11 cellular contexts compared by ENCODE assay signal in the genomic region with DNA sequence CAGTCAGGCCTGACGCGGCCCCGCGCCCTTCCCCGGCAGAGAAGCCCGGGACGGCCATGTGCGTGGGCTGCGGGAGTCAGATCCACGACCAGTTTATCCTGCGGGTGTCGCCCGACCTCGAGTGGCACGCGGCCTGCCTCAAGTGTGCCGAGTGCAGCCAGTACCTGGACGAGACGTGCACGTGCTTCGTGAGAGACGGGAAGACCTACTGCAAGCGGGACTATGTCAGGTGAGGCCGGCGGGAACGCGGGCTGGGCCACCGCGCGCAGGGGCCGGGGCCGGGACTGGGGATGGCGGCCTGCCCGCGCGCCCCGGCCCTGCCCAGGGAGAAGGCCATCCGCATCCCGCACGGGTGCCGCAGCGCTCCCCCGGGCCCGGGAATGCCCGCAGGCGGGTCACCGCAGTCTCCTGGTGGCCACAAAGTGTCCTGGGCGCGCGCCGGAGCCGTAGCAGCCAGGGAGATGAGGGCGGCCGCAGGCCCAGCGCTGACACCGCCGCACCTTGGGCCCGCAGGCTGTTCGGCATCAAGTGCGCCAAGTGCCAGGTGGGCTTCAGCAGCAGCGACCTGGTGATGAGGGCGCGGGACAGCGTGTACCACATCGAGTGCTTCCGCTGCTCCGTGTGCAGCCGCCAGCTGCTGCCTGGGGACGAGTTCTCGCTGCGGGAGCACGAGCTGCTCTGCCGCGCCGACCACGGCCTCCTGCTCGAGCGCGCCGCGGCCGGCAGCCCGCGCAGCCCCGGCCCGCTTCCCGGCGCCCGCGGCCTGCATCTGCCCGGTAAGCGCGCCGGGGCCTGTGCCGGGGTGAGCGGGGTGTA. TPM values are rescaled to one million over a fixed set of nuclear protein-coding genes. Genes with fewer than 3 reads are reported as not detected.
A peak's percentile ranks its signal among the peaks of the same experiment; 100 is the strongest.
DNase-seq lines count a peak whose midpoint lies in the region; ATAC-seq and TF ChIP-seq lines count a peak whose summit lies in the region.
"Had no signal": no experiment of that assay in that cellular context is flagged by ENCODE, and none has a peak within 500 bp of the region (broad histone marks: within the 10 kb centered on the region; RNA-seq: fewer than 3 reads in every experiment).

No MANE protein-coding gene starts in this region.

- no peak overlapping the region for H3K18ac ChIP-seq in IMR-90 (ENCODE audit: low read depth, low read length)

- no peaks in the 10 kb centered on the region; the same call in 1 of the 2 replicates for H3K9me1 ChIP-seq in IMR-90 (ENCODE audit: insufficient read depth, low read length)

- H2AK9ac ChIP-seq in IMR-90 (replicated peaks; ENCODE audit: low read depth, low read length, poor library complexity): peak overlapping the region; percentile 51

- in situ Hi-C loops in IMR-90 (cut with MboI; ENCODE audit: low sequenced_read_pairs): no loop called here

- peaks cover 97% of the 10 kb centered on the region for H3K27me3 ChIP-seq in CD4-positive, alpha-beta T cell (ENCODE audit: control insufficient read depth, insufficient read depth, low read length)
- H3K27me3 ChIP-seq in IMR-90 (ENCODE audit: control insufficient read depth, insufficient read depth, low read length): peaks cover 24% of the 10 kb centered on the region; the same call in 1 of the 2 replicates
- peaks cover 100% of the 10 kb centered on the region for H3K27me3 ChIP-seq in mucosa of stomach (ENCODE audit: control insufficient read depth, insufficient read depth, low read length)
- H3K27me3 ChIP-seq in breast epithelium: peaks cover 26 to 99% of the 10 kb centered on the region in 2 donors
- peaks cover 27% of the 10 kb centered on the region for H3K27me3 ChIP-seq in ovary

- H3K36me3 ChIP-seq in IMR-90 (ENCODE audit: control insufficient read depth, insufficient read depth, low read length): peaks cover 19% of the 10 kb centered on the region
- no peaks in the 10 kb centered on the region for H3K36me3 ChIP-seq in mucosa of stomach (ENCODE audit: control insufficient read depth, insufficient read depth, low read length)
- H3K36me3 ChIP-seq in breast epithelium: no peaks in the 10 kb centered on the region
- no peaks in the 10 kb centered on the region for H3K36me3 ChIP-seq in ovary
- H3K36me3 ChIP-seq: heart right ventricle, thoracic aorta had no signal

- H3K4me3 ChIP-seq in IMR-90 (ENCODE audit: insufficient read depth, low read depth, low read length) (peak overlapping the region; percentile 68), mucosa of stomach (ENCODE audit: low read length) (no peak overlapping the region), breast epithelium (peak overlapping the region in 1 of 3 donors; percentile 34), ovary (no peak overlapping the region)
- H3K4me3 ChIP-seq: thoracic aorta had no signal

- no peak overlapping the region for H2BK120ac ChIP-seq in IMR-90 (ENCODE audit: low read depth, low read length)

- H3K27ac Mint-ChIP-seq in CD4-positive, alpha-beta T cell: no peak overlapping the region
- no peak overlapping the region for H3K27ac Mint-ChIP-seq in activated naive CD4-positive, alpha-beta T cell treated with anti-CD3 and anti-CD28 coated beads, Interleukin-2, amount 50 U/mL, for 24 hours

- CTCF ChIA-PET in CD4-positive, alpha-beta T cell (lab: Charles Lee): no interaction called here
- CTCF ChIA-PET in IMR-90 (lab: Yijun Ruan, JAX): no interaction called here

- H2BK15ac ChIP-seq in IMR-90 (ENCODE audit: low read depth, low read length): no peak overlapping the region

- H3K9ac ChIP-seq in IMR-90 (ENCODE audit: low read depth, low read length): peak overlapping the region; percentile 68
- peak overlapping the region; percentile 3 for H3K9ac ChIP-seq in mucosa of stomach (ENCODE audit: low read length)

- peak overlapping the region; percentile 44; the same call in 1 of the 2 replicates for H3K23ac ChIP-seq in IMR-90 (ENCODE audit: low read depth, low read length)

- H4K20me1 ChIP-seq in IMR-90 (ENCODE audit: insufficient read depth, low read length): peaks cover 12% of the 10 kb centered on the region

- H3K4me1 ChIP-seq in IMR-90 (ENCODE audit: control insufficient read depth, insufficient read depth, low read length) (peaks cover 8% of the 10 kb centered on the region), mucosa of stomach (ENCODE audit: control insufficient read depth, insufficient read depth, low read length) (peaks cover 67% of the 10 kb centered on the region), breast epithelium (peaks cover 12 to 15% of the 10 kb centered on the region in 2 donors), ovary (ENCODE audit: insufficient read depth) (peaks cover 16% of the 10 kb centered on the region)

- no peak overlapping the region for H3K27ac ChIP-seq in CD4-positive, alpha-beta T cell (ENCODE audit: low read depth, low read length)
- H3K27ac ChIP-seq in IMR-90 (ENCODE audit: insufficient read depth, low read length): peak overlapping the region; percentile 28
- no peak overlapping the region for H3K27ac ChIP-seq in breast epithelium
- H3K27ac ChIP-seq in ovary: no peak overlapping the region
- H3K27ac ChIP-seq: heart right ventricle, thoracic aorta had no signal

- ATAC-seq in CD4-positive, alpha-beta T cell (ENCODE audit: poor library complexity): peak; percentile 18
- ATAC-seq in IMR-90 (ENCODE audit: low read depth): no peak

- H3K4me3 Mint-ChIP-seq in CD4-positive, alpha-beta T cell: peak overlapping the region; percentile 9
- peak overlapping the region; percentile 83 for H3K4me3 Mint-ChIP-seq in activated naive CD4-positive, alpha-beta T cell treated with anti-CD3 and anti-CD28 coated beads, Interleukin-2, amount 50 U/mL, for 24 hours

- peak overlapping the region; percentile 83 for H2AFZ ChIP-seq in IMR-90 (replicated peaks; ENCODE audit: low read length, poor library complexity)

- TF ChIP-seq CTCF in CD4-positive, alpha-beta T cell (IDR thresholded peaks at IDR 0.05): no peak
- TF ChIP-seq CTCF in IMR-90 (conservative IDR thresholded peaks at IDR 0.05; ENCODE audit: low read depth, low read length) (no peak), breast epithelium (IDR thresholded peaks at IDR 0.05) (no peak), ovary (IDR thresholded peaks at IDR 0.05) (no peak)

- H3K4me1 Mint-ChIP-seq in CD4-positive, alpha-beta T cell (ENCODE audit: low read depth): peaks cover 67% of the 10 kb centered on the region
- H3K4me1 Mint-ChIP-seq in activated naive CD4-positive, alpha-beta T cell treated with anti-CD3 and anti-CD28 coated beads, Interleukin-2, amount 50 U/mL, for 24 hours: peaks cover 56% of the 10 kb centered on the region

- POLR2A ChIA-PET in CD4-positive, alpha-beta T cell (lab: Charles Lee): no interaction called here
- POLR2A ChIA-PET in IMR-90 (lab: Charles Lee; ENCODE audit: unreplicated experiment): interaction anchor here (0.6 to 0.7 kb wide), 2 partner anchors 70 to 332 kb away, joined by 3 to 9 read pairs; no protein-coding TSS in a partner anchor

- H4K91ac ChIP-seq in IMR-90 (ENCODE audit: insufficient read depth, low read depth, low read length): peak overlapping the region; percentile 33; the same call in 1 of the 2 replicates

- H3K79me1 ChIP-seq in IMR-90 (ENCODE audit: low read depth in 1 of 2, low read length in 2 of 2): peaks cover 3 to 17% of the 10 kb centered on the region in 2 experiments; a peak in 3 of 4 replicates

- dilution Hi-C loops in IMR-90 (cut with HindIII; ENCODE audit: low sequenced_read_pairs, unreplicated experiment): no loop called here

- no peak for TF ChIP-seq EP300 in ovary (IDR thresholded peaks at IDR 0.05)

- WGBS in IMR-90 (ENCODE audit: extremely low coverage in 2 of 2, insufficient read length in 1 of 2), 2 experiments: 35% methylated on average over 62 of the region's 96 CpGs; no CpG with 5 or more reads in 1 of the 2 experiments
- WGBS in ovary, 3 donors: 5 to 6% (median 5%) methylated on average over 58 to 96 of the region's 96 CpGs

- TF ChIP-seq RAD21 in IMR-90 (IDR thresholded peaks at IDR 0.05; ENCODE audit: low read length): no peak

- H4K5ac ChIP-seq in IMR-90 (ENCODE audit: low read depth, low read length): no peak overlapping the region

- peak overlapping the region in 1 of 2 experiments; percentile 43; a peak in 1 of 4 replicates for H4K8ac ChIP-seq in IMR-90 (ENCODE audit: low read depth in 2 of 2, low read length in 2 of 2)

- no TSS peak for BruUV-seq in IMR-90 (replicated peaks; lab: Mats Ljungman, UMichigan)

- H3K4me2 ChIP-seq in IMR-90 (ENCODE audit: low read depth, low read length): peak overlapping the region; percentile 82

- no peak overlapping the region; the same call in 1 of the 2 replicates for H3K56ac ChIP-seq in IMR-90 (ENCODE audit: extremely low read depth, insufficient read depth, low read length)

- H3K36me3 Mint-ChIP-seq in CD4-positive, alpha-beta T cell (ENCODE audit: low read depth): no peaks in the 10 kb centered on the region
- H3K36me3 Mint-ChIP-seq in activated naive CD4-positive, alpha-beta T cell treated with anti-CD3 and anti-CD28 coated beads, Interleukin-2, amount 50 U/mL, for 24 hours: peaks cover 4% of the 10 kb centered on the region

- H3K4ac ChIP-seq in IMR-90 (ENCODE audit: low read depth, low read length): peak overlapping the region; percentile 66

- H3K14ac ChIP-seq in IMR-90 (replicated peaks; ENCODE audit: low read depth, low read length): peak overlapping the region; percentile 52; the same call in 1 of the 2 replicates

- TF ChIP-seq POLR2A in IMR-90 (IDR thresholded peaks at IDR 0.05; ENCODE audit: low read depth, low read length) (no peak), breast epithelium (IDR thresholded peaks at IDR 0.05) (no peak), ovary (IDR thresholded peaks at IDR 0.05) (no peak)

- intact Hi-C loops in CD4-positive, alpha-beta T cell (cut with DNase I, micrococcal nuclease): loop anchor here in 1 of 2 experiments (5.0 kb wide), 1 partner anchor 51 kb away; no protein-coding TSS in a partner anchor
- intact Hi-C loops in IMR-90 (cut with micrococcal nuclease): loop anchor here (5.0 kb wide), 2 partner anchors 101 to 504 kb away; no protein-coding TSS in a partner anchor
- intact Hi-C loops in breast epithelium (cut with DNase I; ENCODE audit: low total_unique reads): no loop called here
- intact Hi-C loops in ovary (cut with DNase I): no loop called here

- peaks cover 90% of the 10 kb centered on the region for H3K27me3 Mint-ChIP-seq in CD4-positive, alpha-beta T cell
- H3K27me3 Mint-ChIP-seq in activated naive CD4-positive, alpha-beta T cell treated with anti-CD3 and anti-CD28 coated beads, Interleukin-2, amount 50 U/mL, for 24 hours: peaks cover 57% of the 10 kb centered on the region

- H2BK20ac ChIP-seq in IMR-90 (ENCODE audit: low read depth, low read length): no peak overlapping the region

- DNase-seq in CD4-positive, alpha-beta T cell: no peak
- DNase-seq in IMR-90 (no peak), breast epithelium (ENCODE audit: low spot score in 2 of 2) (no peak), NCI-H2107 (lab: John Stamatoyannopoulos, UW) (no peak), amygdala (lab: John Stamatoyannopoulos, UW) (no peak), ovary (no peak)
- DNase-seq: heart right ventricle had no signal

- peak overlapping the region; percentile 72; the same call in 1 of the 2 replicates for H2AK5ac ChIP-seq in IMR-90 (ENCODE audit: low read depth, low read length)

- no peaks in the 10 kb centered on the region for H3K9me3 ChIP-seq in CD4-positive, alpha-beta T cell (ENCODE audit: control insufficient read depth, low read length)
- H3K9me3 ChIP-seq in IMR-90 (ENCODE audit: control insufficient read depth, insufficient read depth, low read length) (peaks cover 9% of the 10 kb centered on the region; the same call in 1 of the 2 replicates), mucosa of stomach (ENCODE audit: control insufficient read depth, low read length) (no peaks in the 10 kb centered on the region), breast epithelium (no peaks in the 10 kb centered on the region), ovary (no peaks in the 10 kb centered on the region)
- H3K9me3 ChIP-seq: heart right ventricle, thoracic aorta had no signal

- no peaks in the 10 kb centered on the region for H3K9me3 Mint-ChIP-seq in CD4-positive, alpha-beta T cell
- no peaks in the 10 kb centered on the region for H3K9me3 Mint-ChIP-seq in activated naive CD4-positive, alpha-beta T cell treated with anti-CD3 and anti-CD28 coated beads, Interleukin-2, amount 50 U/mL, for 24 hours

- H2BK5ac ChIP-seq in IMR-90 (ENCODE audit: low read depth, low read length, poor library complexity, severe bottlenecking): peak overlapping the region; percentile 44

RNA-seq across cellular contexts. Expression of a gene that starts 1.4 kb away (rescaled TPM):
- not detected for total RNA-seq in CD4-positive, alpha-beta T cell
- total RNA-seq in IMR-90 (2012; rRNA removed): 1.1 and 1.3 TPM in 2 replicates
- polyA plus RNA-seq in IMR-90 (2012; rRNA removed): 2.5 and 3.6 TPM in 2 replicates
- polyA plus RNA-seq in IMR-90 (2012; cell fraction: cytosol; rRNA removed): 2.0 and 3.7 TPM in 2 replicates
- polyA plus RNA-seq in IMR-90 (2012; cell fraction: nucleus; rRNA removed; ENCODE audit: low replicate concordance): 17.3 and 24.8 TPM in 2 replicates
- under 1 TPM in 1 of 3 donors, not detected in 2; 0.29 TPM for total RNA-seq in breast epithelium
- total RNA-seq in ovary: not detected
- polyA plus RNA-seq in ovary: not detected
- total RNA-seq: SK-MEL-5, thoracic aorta had no signal
- polyA plus RNA-seq: heart right ventricle had no signal

RNA-seq across cellular contexts. Expression of a gene that starts 26.7 kb away (rescaled TPM):
- 10 to 100 TPM; 11.4 to 15.2 TPM for total RNA-seq in CD4-positive, alpha-beta T cell
- 159 and 172 TPM in 2 replicates for total RNA-seq in IMR-90 (2012; rRNA removed)
- 115 and 116 TPM in 2 replicates for polyA plus RNA-seq in IMR-90 (2012; rRNA removed)
- 45.8 and 62.6 TPM in 2 replicates for polyA plus RNA-seq in IMR-90 (2012; cell fraction: cytosol; rRNA removed)
- 22.3 and 88.0 TPM in 2 replicates for polyA plus RNA-seq in IMR-90 (2012; cell fraction: nucleus; rRNA removed; ENCODE audit: low replicate concordance)
- total RNA-seq in breast epithelium: 100 to 1,000 TPM in 2 of 3 donors, 10 to 100 TPM in 1; 96.0 to 108 (median 108) TPM
- 10 to 100 TPM; 45.8 to 79.0 (median 71.7) TPM for total RNA-seq in ovary
- 10 to 100 TPM; 46.7 to 97.4 TPM for polyA plus RNA-seq in ovary
